In genomic region chr12:58916891-58917570, GRCh38 we compare ENCODE assay signal across 10 cellular contexts. TPM values are rescaled to one million over a fixed set of nuclear protein-coding genes. Genes with fewer than 3 reads are reported as not detected.
DNase-seq lines count a peak whose midpoint lies in the region; ATAC-seq and TF ChIP-seq lines count a peak whose summit lies in the region.
"Had no signal": no experiment of that assay in that cellular context is flagged by ENCODE, and none has a peak within 500 bp of the region (broad histone marks: within the 10 kb centered on the region; RNA-seq: fewer than 3 reads in every experiment).

No MANE protein-coding gene starts in this region.

- H3K27ac ChIP-seq in SK-N-MC: peak overlapping the region; percentile 98
- peak overlapping the region; percentile 93 to 99 (median 97) for H3K27ac ChIP-seq in gastroesophageal sphincter
- no peak overlapping the region for H3K27ac ChIP-seq in WERI-Rb-1

- TF ChIP-seq EP300 in gastroesophageal sphincter (IDR thresholded peaks at IDR 0.05): no peak

- H3K4me1 ChIP-seq in gastroesophageal sphincter: peaks cover 9 to 61% (median 10%) of the 10 kb centered on the region in 3 donors

- H3K36me3 ChIP-seq in SK-N-MC (ENCODE audit: insufficient read depth, low read length) (peaks cover 26% of the 10 kb centered on the region), gastroesophageal sphincter (peaks cover 0 to 19% of the 10 kb centered on the region in 2 donors), WERI-Rb-1 (peaks cover 3% of the 10 kb centered on the region; the same call in 1 of the 2 replicates)

- no peak for TF ChIP-seq CTCF in gastroesophageal sphincter (IDR thresholded peaks at IDR 0.05)
- TF ChIP-seq CTCF in WERI-Rb-1 (IDR thresholded peaks at IDR 0.05; ENCODE audit: low read depth, low read length): no peak

- H3K4me3 ChIP-seq in SK-N-MC: peak overlapping the region; percentile 95
- peak overlapping the region; percentile 81 to 83 for H3K4me3 ChIP-seq in gastroesophageal sphincter
- no peak overlapping the region for H3K4me3 ChIP-seq in WERI-Rb-1 (ENCODE audit: low read depth, low read length)

- no peaks in the 10 kb centered on the region for H3K9me3 ChIP-seq in SK-N-MC (ENCODE audit: low read depth, low read length)
- no peaks in the 10 kb centered on the region for H3K9me3 ChIP-seq in gastroesophageal sphincter
- no peaks in the 10 kb centered on the region for H3K9me3 ChIP-seq in WERI-Rb-1 (ENCODE audit: severe bottlenecking)

- H3K9ac ChIP-seq in SK-N-MC (ENCODE audit: insufficient read length): peak overlapping the region; percentile 90

- H3K27me3 ChIP-seq in gastroesophageal sphincter (no peaks in the 10 kb centered on the region), WERI-Rb-1 (ENCODE audit: insufficient read depth, low read depth, severe bottlenecking) (no peaks in the 10 kb centered on the region)

- ATAC-seq in gastroesophageal sphincter (no peak), HG03280 (IDR thresholded peaks at IDR 0.05; ENCODE audit: unreplicated experiment) (no peak)

- TF ChIP-seq POLR2A in gastroesophageal sphincter (IDR thresholded peaks at IDR 0.05): no peak

- WGBS in gastroesophageal sphincter (ENCODE audit: low coverage in 1 of 2), 2 donors: 6 to 7% methylated on average over 5 to 6 of the region's 6 CpGs

- DNase-seq in ELR (ENCODE audit: low read depth) (peak; percentile 45), SK-N-MC (ENCODE audit: low read depth, low spot score) (peak; percentile 92), renal cortical epithelial cell (ENCODE audit: low read depth) (peak; percentile 72), WERI-Rb-1 (no peak), islet precursor cell (no peak), LoVo (ENCODE audit: low spot score) (no peak)
- DNase-seq: activated gamma-delta T cell treated with Interleukin-2 at 50 U/mL for 16 hours, posterior cingulate gyrus had no signal

RNA-seq across cellular contexts. Expression of gene LRIG3, which starts 3.3 kb away (rescaled TPM):
- 100 to 1,000 TPM in 2 of 4 donors, 10 to 100 TPM in 2; 52.7 to 170 (median 93.3) TPM for total RNA-seq in gastroesophageal sphincter
- 57.4 and 70.8 TPM in 2 replicates for total RNA-seq in renal cortical epithelial cell

Comparison
In these comparisons a context has a peak if more than half of its experiments do, and no peak if none do; other contexts are left out.
1. DNase-seq: peak in ELR (single experiment), SK-N-MC (single experiment) and renal cortical epithelial cell (single experiment); none in WERI-Rb-1 (single experiment), islet precursor cell (single experiment) and LoVo (single experiment).